In genomic region chr9:95167998-95168397, GRCh38 we compare ENCODE assay signal across 8 cellular contexts.
A peak's percentile ranks its signal among the peaks of the same experiment; 100 is the strongest.
DNase-seq lines count a peak whose midpoint lies in the region; ATAC-seq and TF ChIP-seq lines count a peak whose summit lies in the region.

No MANE protein-coding gene starts in this region.

- H3K36me3 ChIP-seq in transverse colon: peaks cover 0 to 5% (median 0%) of the 10 kb centered on the region in 4 donors

- no peaks in the 10 kb centered on the region for H3K27me3 Mint-ChIP-seq in naive B cell

- peaks cover 15 to 21% of the 10 kb centered on the region in 2 donors for H3K36me3 Mint-ChIP-seq in naive B cell

- peak overlapping the region in 1 of 8 donors; percentile 41 for H3K4me3 Mint-ChIP-seq in naive B cell

- in situ Hi-C loops in transverse colon (cut with MboI; ENCODE audit: low pct_ligation_motif_present in 1 of 4, low pct_unique_long_range_greater_than_20kb in 1 of 4, low sequenced_read_pairs in 3 of 4): no loop called here

- TF ChIP-seq POLR2A in transverse colon (IDR thresholded peaks at IDR 0.05): no peak

- H3K27ac Mint-ChIP-seq in naive B cell: no peak overlapping the region

- no peaks in the 10 kb centered on the region for H3K27me3 ChIP-seq in transverse colon

- H3K4me1 Mint-ChIP-seq in naive B cell: no peaks in the 10 kb centered on the region

- peaks cover 0 to 5% (median 0%) of the 10 kb centered on the region in 4 donors for H3K4me1 ChIP-seq in transverse colon

- DNase-seq in activated T-cell treated with anti-CD3 and anti-CD28 coated beads for 1 hour (ENCODE audit: low read depth) (peak; percentile 17), NCI-H2029 treated with DMSO at 0.1 percent for 48 hours (lab: John Stamatoyannopoulos, UW) (peak; percentile 63), naive B cell (peak; percentile 23), transverse colon (peak; percentile 52)
- DNase-seq in activated T-cell treated with anti-CD3 and anti-CD28 coated beads, Interleukin-2, amount 50 U/mL, for 1 hour: no peak
- DNase-seq in activated CD4-positive, CD25-positive, alpha-beta regulatory T cell treated with anti-CD3 and anti-CD28 coated beads, Interleukin-2, amount 50 U/mL, for 72 hours: peak; percentile 45
- DNase-seq in effector CD4-positive, alpha-beta T cell: peak; percentile 44

- TF ChIP-seq CTCF in transverse colon (IDR thresholded peaks at IDR 0.05): peak; percentile 65 to 89 (median 83)

- no peak overlapping the region for H3K4me3 ChIP-seq in transverse colon

- peaks cover 0 to 13% (median 4%) of the 10 kb centered on the region in 7 donors for H3K9me3 Mint-ChIP-seq in naive B cell

- no peak for ATAC-seq in naive B cell (ENCODE audit: low read depth in 2 of 2)
- ATAC-seq in GM21367 (IDR thresholded peaks at IDR 0.05; ENCODE audit: unreplicated experiment): no peak

- intact Hi-C loops in transverse colon (cut with DNase I; ENCODE audit: low total_unique reads): no loop called here

- WGBS in transverse colon (ENCODE audit: low coverage in 1 of 2), 2 donors: 46 to 51% methylated on average over 2 to 4 of the region's 4 CpGs

- no peak for TF ChIP-seq EP300 in transverse colon (IDR thresholded peaks at IDR 0.05; ENCODE audit: low read depth)

- peaks cover 0 to 4% of the 10 kb centered on the region in 2 donors for H3K9me3 ChIP-seq in transverse colon

- no peak overlapping the region for H3K27ac ChIP-seq in transverse colon
